ENCODE assay signal across 15 cellular contexts in genomic region chr3:49882182-49882581, GRCh38. TPM values are rescaled to one million over a fixed set of nuclear protein-coding genes. Genes with fewer than 3 reads are reported as not detected.
DNase-seq lines count a peak whose midpoint lies in the region; ATAC-seq and TF ChIP-seq lines count a peak whose summit lies in the region.
"Had no signal": no experiment of that assay in that cellular context is flagged by ENCODE, and none has a peak within 500 bp of the region (broad histone marks: within the 10 kb centered on the region; RNA-seq: fewer than 3 reads in every experiment).

No MANE protein-coding gene starts in this region.

- no peak overlapping the region for H2BK12ac ChIP-seq in trophoblast cell (ENCODE audit: low read length)

- H3K4me3 ChIP-seq in BLaER1 treated with 17β-estradiol and CSF1 and Interleukin-3, amounts not matched to agents 10 nM and 100 nM = no peak overlapping the region
- H3K4me3 ChIP-seq in NB4 (ENCODE audit: low read depth, low read length) = no peak overlapping the region
- H3K4me3 ChIP-seq in fibroblast of mammary gland (ENCODE audit: control insufficient read depth, low read depth, low read length) = no peak overlapping the region
- H3K4me3 ChIP-seq in lower lobe of right lung = no peak overlapping the region
- no peak overlapping the region for H3K4me3 ChIP-seq in trophoblast cell (ENCODE audit: low read depth, low read length)
- H3K4me3 ChIP-seq: SK-N-MC had no signal

- peak overlapping the region in 8 of 11 experiments; percentile 31 to 64 (median 52); a peak in 14 of 22 replicates for H3K27ac ChIP-seq in BLaER1 treated with 17β-estradiol and CSF1 and Interleukin-3, amounts not matched to agents 10 nM and 100 nM
- H3K27ac ChIP-seq in lower lobe of right lung (no peak overlapping the region), trophoblast cell (ENCODE audit: low read depth, low read length) (no peak overlapping the region)
- H3K27ac ChIP-seq: SK-N-MC had no signal

- no peak overlapping the region for H4K12ac ChIP-seq in trophoblast cell (ENCODE audit: low read depth, low read length)

- peak overlapping the region; percentile 43 to 88 (median 80) for H3K4me2 ChIP-seq in BLaER1 treated with 17β-estradiol and CSF1 and Interleukin-3, amounts not matched to agents 10 nM and 100 nM
- no peak overlapping the region for H3K4me2 ChIP-seq in trophoblast cell (ENCODE audit: low read length)

- peaks cover 30 to 72% (median 62%) of the 10 kb centered on the region in 10 experiments for H3K4me1 ChIP-seq in BLaER1 treated with 17β-estradiol and CSF1 and Interleukin-3, amounts not matched to agents 10 nM and 100 nM
- peaks cover 7% of the 10 kb centered on the region for H3K4me1 ChIP-seq in lower lobe of right lung
- no peaks in the 10 kb centered on the region for H3K4me1 ChIP-seq in trophoblast cell (ENCODE audit: control insufficient read depth in 1 of 2, insufficient read depth in 2 of 2, low read length in 2 of 2)

- H4K20me1 ChIP-seq in BLaER1 treated with 17β-estradiol and CSF1 and Interleukin-3, amounts not matched to agents 10 nM and 100 nM = no peaks in the 10 kb centered on the region

- H3K9ac ChIP-seq in BLaER1 treated with 17β-estradiol and CSF1 and Interleukin-3, amounts not matched to agents 10 nM and 100 nM = peak overlapping the region in 5 of 11 experiments; percentile 7 to 50 (median 11); a peak in 7 of 22 replicates
- no peak overlapping the region for H3K9ac ChIP-seq in trophoblast cell (ENCODE audit: low read length)

- TF ChIP-seq CTCF in NB4 (IDR thresholded peaks at IDR 0.05; ENCODE audit: low read depth, low read length) (no peak), fibroblast of mammary gland (conservative IDR thresholded peaks at IDR 0.05; ENCODE audit: control insufficient read depth, insufficient read depth, low read depth, low read length) (no peak), lower lobe of right lung (IDR thresholded peaks at IDR 0.05) (no peak)

- no peak overlapping the region for H2AFZ ChIP-seq in trophoblast cell (ENCODE audit: insufficient read depth, low read length, poor library complexity)

- no peak overlapping the region for H2AK5ac ChIP-seq in trophoblast cell (ENCODE audit: low read length)

- H3K23ac ChIP-seq in trophoblast cell (ENCODE audit: low read length) = no peak overlapping the region

- ATAC-seq in lower lobe of right lung = peak; percentile 10 to 26

- H3K79me2 ChIP-seq in trophoblast cell (ENCODE audit: control insufficient read depth, insufficient read depth, low read length, poor library complexity) = no peaks in the 10 kb centered on the region

- H3K79me1 ChIP-seq in trophoblast cell (ENCODE audit: low read length) = no peaks in the 10 kb centered on the region

- no peaks in the 10 kb centered on the region for H3K9me3 ChIP-seq in BLaER1 treated with 17β-estradiol and CSF1 and Interleukin-3, amounts not matched to agents 10 nM and 100 nM (replicated peaks in 1 of 11)
- no peaks in the 10 kb centered on the region for H3K9me3 ChIP-seq in lower lobe of right lung
- no peaks in the 10 kb centered on the region for H3K9me3 ChIP-seq in trophoblast cell (ENCODE audit: insufficient read depth, low read depth, low read length)

- H4K8ac ChIP-seq in trophoblast cell (ENCODE audit: low read depth, low read length) = no peak overlapping the region

- no peak overlapping the region for H2BK120ac ChIP-seq in trophoblast cell (ENCODE audit: insufficient read depth, low read length, poor library complexity)

- no peak overlapping the region for H3K14ac ChIP-seq in trophoblast cell (ENCODE audit: low read length)

- no peak overlapping the region for H3K4ac ChIP-seq in trophoblast cell (ENCODE audit: low read depth, low read length)

- H4K91ac ChIP-seq in trophoblast cell (ENCODE audit: low read depth, low read length) = no peak overlapping the region

- no peaks in the 10 kb centered on the region for H3K36me3 ChIP-seq in BLaER1 treated with 17β-estradiol and CSF1 and Interleukin-3, amounts not matched to agents 10 nM and 100 nM
- H3K36me3 ChIP-seq in lower lobe of right lung = peaks cover 5% of the 10 kb centered on the region
- no peaks in the 10 kb centered on the region for H3K36me3 ChIP-seq in trophoblast cell (ENCODE audit: control insufficient read depth in 1 of 2, insufficient read depth in 2 of 2, low read length in 2 of 2)

- no peak for TF ChIP-seq POLR2A in NB4 (IDR thresholded peaks at IDR 0.05; ENCODE audit: extremely low read depth, insufficient read length)

- no CpG with 5 or more reads among the region's 6 CpGs for WGBS in trophoblast cell (ENCODE audit: extremely low coverage, insufficient coverage, insufficient read length)

- H3K18ac ChIP-seq in trophoblast cell (ENCODE audit: low read length) = no peak overlapping the region

- intact Hi-C loops in lower lobe of right lung (cut with DNase I) = no loop called here

- no peaks in the 10 kb centered on the region for H3K27me3 ChIP-seq in BLaER1 treated with 17β-estradiol and CSF1 and Interleukin-3, amounts not matched to agents 10 nM and 100 nM
- H3K27me3 ChIP-seq in lower lobe of right lung (ENCODE audit: low read depth) (no peaks in the 10 kb centered on the region), trophoblast cell (ENCODE audit: insufficient read depth, low read length) (no peaks in the 10 kb centered on the region)

- no peak overlapping the region for H2BK5ac ChIP-seq in trophoblast cell (ENCODE audit: low read depth, low read length, poor library complexity)

- DNase-seq in NB4 (ENCODE audit: low read depth) = peak; percentile 85
- peak; percentile 5 for DNase-seq in fibroblast of mammary gland (ENCODE audit: low read depth)
- no peak for DNase-seq in lower lobe of right lung
- DNase-seq in Ammon's horn (ENCODE audit: low spot score) = no peak
- DNase-seq in trophoblast cell = no peak
- no peak for DNase-seq in retina
- DNase-seq in NCI-H226 = no peak
- DNase-seq: activated CD4-positive, alpha-beta T cell treated with anti-CD3 and anti-CD28 coated beads, Interleukin-2, amount 50 U/mL, for 1 hour; activated naive CD8-positive, alpha-beta T cell treated with anti-CD3 and anti-CD28 coated beads, Interleukin-2, amount 10 ng/mL, durations not matched to agents 7 days and 5 days; activated T-cell treated with anti-CD3 and anti-CD28 coated beads, Interleukin-2, amount 50 U/mL, for 1 hour; NK-92 treated with Interleukin-12 subunit alpha and Interleukin-12 subunit beta, amount 100 ng/mL, for 24 hours had no signal

RNA-seq across cellular contexts. Expression of gene CAMKV, which starts 12.5 kb away (rescaled TPM):
- total RNA-seq in lower lobe of right lung = not detected
- polyA plus RNA-seq in trophoblast cell (2013) = not detected in 2 replicates
- total RNA-seq: activated naive CD8-positive, alpha-beta T cell treated with anti-CD3 and anti-CD28 coated beads, Interleukin-2, amount 10 ng/mL, durations not matched to agents 7 days and 5 days; subcutaneous adipose tissue had no signal
- polyA plus RNA-seq: keratinocyte had no signal

RNA-seq across cellular contexts. Expression of gene MST1R, which starts 21.5 kb away (rescaled TPM):
- 27.3 TPM for total RNA-seq in lower lobe of right lung
- 0.29 and 0.37 TPM in 2 replicates for polyA plus RNA-seq in trophoblast cell (2013)

RNA-seq across cellular contexts. Expression of gene TRAIP, which starts 25.8 kb away (rescaled TPM):
- 3.0 TPM for total RNA-seq in lower lobe of right lung
- polyA plus RNA-seq in trophoblast cell (2013) = 11.4 and 12.4 TPM in 2 replicates

RNA-seq across cellular contexts. Expression of gene MON1A, which starts 47.4 kb away (rescaled TPM):
- 9.7 TPM for total RNA-seq in lower lobe of right lung
- polyA plus RNA-seq in trophoblast cell (2013) = 9.2 and 9.8 TPM in 2 replicates

RNA-seq across cellular contexts. Expression of gene RBM6, which starts 57.8 kb away (rescaled TPM):
- 101 TPM for total RNA-seq in lower lobe of right lung
- polyA plus RNA-seq in trophoblast cell (2013) = 52.8 and 55.6 TPM in 2 replicates

Comparison
In these comparisons a context has a peak if more than half of its experiments do, and no peak if none do; other contexts are left out.
1. H3K27ac ChIP-seq: peak in BLaER1 treated with 17β-estradiol and CSF1 and Interleukin-3, amounts not matched to agents 10 nM and 100 nM (8 of 11); none in lower lobe of right lung (single experiment) and trophoblast cell (single experiment).
2. DNase-seq: peak in NB4 (single experiment) and fibroblast of mammary gland (single experiment); none in lower lobe of right lung (single experiment), Ammon's horn (single experiment), trophoblast cell (0 of 2), retina (single experiment) and NCI-H226 (single experiment).